ENCODE assay signal across 1 cellular context in the genomic region with DNA sequence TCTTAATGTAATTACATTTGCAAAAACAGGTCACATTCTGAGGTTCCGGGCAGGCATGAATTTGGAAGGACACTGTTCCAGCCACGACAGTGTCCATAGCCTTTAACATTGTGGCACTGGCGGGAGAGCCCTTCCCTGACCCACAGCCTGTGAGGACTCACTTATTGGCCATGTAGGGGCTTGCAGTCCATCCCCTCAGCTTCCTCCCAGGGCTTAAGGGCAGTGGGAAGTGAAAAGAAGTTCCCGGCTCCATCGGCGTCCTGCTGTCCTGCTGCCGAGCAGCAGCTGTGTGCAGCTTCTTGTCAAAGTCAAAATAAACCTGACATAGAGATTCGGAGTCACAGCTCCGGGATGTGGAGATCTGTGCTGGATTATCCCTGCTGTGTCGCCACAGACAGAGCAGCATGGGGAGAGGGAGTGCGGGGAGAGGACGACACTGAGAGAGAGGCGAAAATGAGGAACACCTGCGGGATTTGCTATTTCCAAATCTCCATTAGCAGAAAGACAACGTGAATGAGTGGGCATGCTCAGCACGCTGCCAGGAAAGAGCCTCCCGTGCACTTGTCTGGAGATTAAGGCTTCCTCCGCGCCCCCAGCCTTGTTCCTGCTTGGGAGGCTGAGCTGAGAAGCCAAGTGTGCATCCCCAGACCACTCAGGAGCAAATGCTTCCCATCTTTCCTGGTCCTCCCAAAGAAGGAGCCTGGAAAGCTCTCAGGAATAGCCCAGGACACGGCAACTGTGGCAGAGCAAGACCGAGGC.
TF ChIP-seq lines count a peak whose summit lies in the region.

No MANE protein-coding gene starts in this region.

TF ChIP-seq in GM23338, 12 proteins besides CTCF, POLR2A, EP300 and RAD21:
- TF ChIP-seq, protein P1, sequence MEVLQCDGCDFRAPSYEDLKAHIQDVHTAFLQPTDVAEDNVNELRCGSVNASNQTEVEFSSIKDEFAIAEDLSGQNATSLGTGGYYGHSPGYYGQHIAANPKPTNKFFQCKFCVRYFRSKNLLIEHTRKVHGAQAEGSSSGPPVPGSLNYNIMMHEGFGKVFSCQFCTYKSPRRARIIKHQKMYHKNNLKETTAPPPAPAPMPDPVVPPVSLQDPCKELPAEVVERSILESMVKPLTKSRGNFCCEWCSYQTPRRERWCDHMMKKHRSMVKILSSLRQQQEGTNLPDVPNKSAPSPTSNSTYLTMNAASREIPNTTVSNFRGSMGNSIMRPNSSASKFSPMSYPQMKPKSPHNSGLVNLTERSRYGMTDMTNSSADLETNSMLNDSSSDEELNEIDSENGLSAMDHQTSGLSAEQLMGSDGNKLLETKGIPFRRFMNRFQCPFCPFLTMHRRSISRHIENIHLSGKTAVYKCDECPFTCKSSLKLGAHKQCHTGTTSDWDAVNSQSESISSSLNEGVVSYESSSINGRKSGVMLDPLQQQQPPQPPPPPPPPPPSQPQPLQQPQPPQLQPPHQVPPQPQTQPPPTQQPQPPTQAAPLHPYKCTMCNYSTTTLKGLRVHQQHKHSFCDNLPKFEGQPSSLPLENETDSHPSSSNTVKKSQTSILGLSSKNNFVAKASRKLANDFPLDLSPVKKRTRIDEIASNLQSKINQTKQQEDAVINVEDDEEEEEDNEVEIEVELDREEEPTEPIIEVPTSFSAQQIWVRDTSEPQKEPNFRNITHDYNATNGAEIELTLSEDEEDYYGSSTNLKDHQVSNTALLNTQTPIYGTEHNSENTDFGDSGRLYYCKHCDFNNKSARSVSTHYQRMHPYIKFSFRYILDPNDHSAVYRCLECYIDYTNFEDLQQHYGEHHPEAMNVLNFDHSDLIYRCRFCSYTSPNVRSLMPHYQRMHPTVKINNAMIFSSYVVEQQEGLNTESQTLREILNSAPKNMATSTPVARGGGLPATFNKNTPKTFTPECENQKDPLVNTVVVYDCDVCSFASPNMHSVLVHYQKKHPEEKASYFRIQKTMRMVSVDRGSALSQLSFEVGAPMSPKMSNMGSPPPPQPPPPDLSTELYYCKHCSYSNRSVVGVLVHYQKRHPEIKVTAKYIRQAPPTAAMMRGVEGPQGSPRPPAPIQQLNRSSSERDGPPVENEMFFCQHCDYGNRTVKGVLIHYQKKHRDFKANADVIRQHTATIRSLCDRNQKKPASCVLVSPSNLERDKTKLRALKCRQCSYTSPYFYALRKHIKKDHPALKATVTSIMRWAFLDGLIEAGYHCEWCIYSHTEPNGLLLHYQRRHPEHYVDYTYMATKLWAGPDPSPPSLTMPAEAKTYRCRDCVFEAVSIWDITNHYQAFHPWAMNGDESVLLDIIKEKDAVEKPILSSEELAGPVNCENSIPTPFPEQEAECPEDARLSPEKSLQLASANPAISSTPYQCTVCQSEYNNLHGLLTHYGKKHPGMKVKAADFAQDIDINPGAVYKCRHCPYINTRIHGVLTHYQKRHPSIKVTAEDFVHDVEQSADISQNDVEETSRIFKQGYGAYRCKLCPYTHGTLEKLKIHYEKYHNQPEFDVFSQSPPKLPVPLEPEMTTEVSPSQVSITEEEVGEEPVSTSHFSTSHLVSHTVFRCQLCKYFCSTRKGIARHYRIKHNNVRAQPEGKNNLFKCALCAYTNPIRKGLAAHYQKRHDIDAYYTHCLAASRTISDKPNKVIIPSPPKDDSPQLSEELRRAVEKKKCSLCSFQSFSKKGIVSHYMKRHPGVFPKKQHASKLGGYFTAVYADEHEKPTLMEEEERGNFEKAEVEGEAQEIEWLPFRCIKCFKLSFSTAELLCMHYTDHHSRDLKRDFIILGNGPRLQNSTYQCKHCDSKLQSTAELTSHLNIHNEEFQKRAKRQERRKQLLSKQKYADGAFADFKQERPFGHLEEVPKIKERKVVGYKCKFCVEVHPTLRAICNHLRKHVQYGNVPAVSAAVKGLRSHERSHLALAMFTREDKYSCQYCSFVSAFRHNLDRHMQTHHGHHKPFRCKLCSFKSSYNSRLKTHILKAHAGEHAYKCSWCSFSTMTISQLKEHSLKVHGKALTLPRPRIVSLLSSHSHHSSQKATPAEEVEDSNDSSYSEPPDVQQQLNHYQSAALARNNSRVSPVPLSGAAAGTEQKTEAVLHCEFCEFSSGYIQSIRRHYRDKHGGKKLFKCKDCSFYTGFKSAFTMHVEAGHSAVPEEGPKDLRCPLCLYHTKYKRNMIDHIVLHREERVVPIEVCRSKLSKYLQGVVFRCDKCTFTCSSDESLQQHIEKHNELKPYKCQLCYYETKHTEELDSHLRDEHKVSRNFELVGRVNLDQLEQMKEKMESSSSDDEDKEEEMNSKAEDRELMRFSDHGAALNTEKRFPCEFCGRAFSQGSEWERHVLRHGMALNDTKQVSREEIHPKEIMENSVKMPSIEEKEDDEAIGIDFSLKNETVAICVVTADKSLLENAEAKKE (CRISPR knock-in tag; IDR thresholded peaks at IDR 0.05): no peak
- TF ChIP-seq, protein P2, sequence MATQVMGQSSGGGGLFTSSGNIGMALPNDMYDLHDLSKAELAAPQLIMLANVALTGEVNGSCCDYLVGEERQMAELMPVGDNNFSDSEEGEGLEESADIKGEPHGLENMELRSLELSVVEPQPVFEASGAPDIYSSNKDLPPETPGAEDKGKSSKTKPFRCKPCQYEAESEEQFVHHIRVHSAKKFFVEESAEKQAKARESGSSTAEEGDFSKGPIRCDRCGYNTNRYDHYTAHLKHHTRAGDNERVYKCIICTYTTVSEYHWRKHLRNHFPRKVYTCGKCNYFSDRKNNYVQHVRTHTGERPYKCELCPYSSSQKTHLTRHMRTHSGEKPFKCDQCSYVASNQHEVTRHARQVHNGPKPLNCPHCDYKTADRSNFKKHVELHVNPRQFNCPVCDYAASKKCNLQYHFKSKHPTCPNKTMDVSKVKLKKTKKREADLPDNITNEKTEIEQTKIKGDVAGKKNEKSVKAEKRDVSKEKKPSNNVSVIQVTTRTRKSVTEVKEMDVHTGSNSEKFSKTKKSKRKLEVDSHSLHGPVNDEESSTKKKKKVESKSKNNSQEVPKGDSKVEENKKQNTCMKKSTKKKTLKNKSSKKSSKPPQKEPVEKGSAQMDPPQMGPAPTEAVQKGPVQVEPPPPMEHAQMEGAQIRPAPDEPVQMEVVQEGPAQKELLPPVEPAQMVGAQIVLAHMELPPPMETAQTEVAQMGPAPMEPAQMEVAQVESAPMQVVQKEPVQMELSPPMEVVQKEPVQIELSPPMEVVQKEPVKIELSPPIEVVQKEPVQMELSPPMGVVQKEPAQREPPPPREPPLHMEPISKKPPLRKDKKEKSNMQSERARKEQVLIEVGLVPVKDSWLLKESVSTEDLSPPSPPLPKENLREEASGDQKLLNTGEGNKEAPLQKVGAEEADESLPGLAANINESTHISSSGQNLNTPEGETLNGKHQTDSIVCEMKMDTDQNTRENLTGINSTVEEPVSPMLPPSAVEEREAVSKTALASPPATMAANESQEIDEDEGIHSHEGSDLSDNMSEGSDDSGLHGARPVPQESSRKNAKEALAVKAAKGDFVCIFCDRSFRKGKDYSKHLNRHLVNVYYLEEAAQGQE (IDR thresholded peaks at IDR 0.05; ENCODE audit: unreplicated experiment): no peak
- TF ChIP-seq ZNF331 (CRISPR knock-in tag; IDR thresholded peaks at IDR 0.05; ENCODE audit: low read depth): no peak
- TF ChIP-seq POLR2AphosphoS5 (IDR thresholded peaks at IDR 0.05; ENCODE audit: low read depth): no peak
- TF ChIP-seq CREB1 (CRISPR knock-in tag; IDR thresholded peaks at IDR 0.05; ENCODE audit: low read depth): no peak
- no peak for TF ChIP-seq JUNB (IDR thresholded peaks at IDR 0.05; ENCODE audit: unreplicated experiment)
- TF ChIP-seq, protein P3, sequence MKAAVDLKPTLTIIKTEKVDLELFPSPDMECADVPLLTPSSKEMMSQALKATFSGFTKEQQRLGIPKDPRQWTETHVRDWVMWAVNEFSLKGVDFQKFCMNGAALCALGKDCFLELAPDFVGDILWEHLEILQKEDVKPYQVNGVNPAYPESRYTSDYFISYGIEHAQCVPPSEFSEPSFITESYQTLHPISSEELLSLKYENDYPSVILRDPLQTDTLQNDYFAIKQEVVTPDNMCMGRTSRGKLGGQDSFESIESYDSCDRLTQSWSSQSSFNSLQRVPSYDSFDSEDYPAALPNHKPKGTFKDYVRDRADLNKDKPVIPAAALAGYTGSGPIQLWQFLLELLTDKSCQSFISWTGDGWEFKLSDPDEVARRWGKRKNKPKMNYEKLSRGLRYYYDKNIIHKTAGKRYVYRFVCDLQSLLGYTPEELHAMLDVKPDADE (IDR thresholded peaks at IDR 0.05): no peak
- no peak for TF ChIP-seq EZH2phosphoT487 (IDR thresholded peaks at IDR 0.05; ENCODE audit: unreplicated experiment)
- TF ChIP-seq ZNF114 (CRISPR knock-in tag; IDR thresholded peaks at IDR 0.05): no peak
- TF ChIP-seq STAT1 (IDR thresholded peaks at IDR 0.05; ENCODE audit: unreplicated experiment): no peak
- no peak for TF ChIP-seq NANOG (IDR thresholded peaks at IDR 0.05; ENCODE audit: borderline replicate concordance)
- TF ChIP-seq EZH2 (IDR thresholded peaks at IDR 0.05; ENCODE audit: low read depth, unreplicated experiment): no peak
TF ChIP-seq in GM23338: peak in this region for 0.
